ENCODE assay signal across 8 cellular contexts in the genomic region with DNA sequence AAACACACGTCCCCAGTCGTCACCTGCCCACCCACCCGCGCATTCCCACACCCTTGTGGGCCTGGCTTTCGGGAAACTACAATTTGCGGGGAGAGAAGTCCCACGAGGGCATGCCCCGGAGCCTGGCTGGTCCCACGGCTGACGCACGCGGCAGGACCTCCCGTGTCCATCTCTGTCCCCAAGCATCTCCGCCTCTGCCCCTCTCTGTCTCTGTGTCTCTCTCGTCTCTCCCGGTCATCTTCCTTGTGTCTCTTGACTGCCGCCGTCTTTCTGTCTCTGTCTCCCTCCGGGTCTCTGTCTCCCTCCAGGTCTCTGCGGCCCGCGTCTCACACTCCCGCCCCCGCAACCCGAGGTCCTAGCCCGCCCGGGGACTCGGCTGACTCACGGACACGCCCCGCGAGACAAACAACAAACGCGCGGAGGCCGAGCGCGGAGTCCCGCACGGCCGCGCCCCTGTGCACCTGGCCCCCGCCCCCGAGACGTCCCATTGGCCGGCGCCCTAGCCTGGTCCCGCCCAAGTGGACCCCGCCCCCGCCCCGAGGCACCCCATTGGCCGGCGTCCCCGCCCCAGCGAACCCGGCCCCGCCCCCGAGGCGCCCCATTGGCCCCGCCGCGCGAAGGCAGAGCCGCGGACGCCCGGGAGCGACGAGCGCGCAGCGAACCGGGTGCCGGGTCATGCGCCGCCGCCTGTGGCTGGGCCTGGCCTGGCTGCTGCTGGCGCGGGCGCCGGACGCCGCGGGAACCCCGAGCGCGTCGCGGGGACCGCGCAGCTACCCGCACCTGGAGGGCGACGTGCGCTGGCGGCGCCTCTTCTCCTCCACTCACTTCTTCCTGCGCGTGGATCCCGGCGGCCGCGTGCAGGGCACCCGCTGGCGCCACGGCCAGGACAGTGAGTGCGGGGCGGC.
A peak's percentile ranks its signal among the peaks of the same experiment; 100 is the strongest.
DNase-seq lines count a peak whose midpoint lies in the region; ATAC-seq and TF ChIP-seq lines count a peak whose summit lies in the region.

Gene FGF22, plus strand, starts transcription at position 629 of the 905 bp plus-strand sequence. Its CDS starts 47 bp downstream, at position 676.

- no peaks in the 10 kb centered on the region for H3K36me3 ChIP-seq in effector memory CD4-positive, alpha-beta T cell (ENCODE audit: control insufficient read depth, insufficient read depth, low read length)

- TF ChIP-seq CTCF in GM12865 (IDR thresholded peaks at IDR 0.05; ENCODE audit: insufficient read depth, low read depth, low read length, missing control alignments): no peak

- ATAC-seq in HG03159 (IDR thresholded peaks at IDR 0.05; ENCODE audit: unreplicated experiment) (peak; percentile 48), HG02938 (IDR thresholded peaks at IDR 0.05; ENCODE audit: unreplicated experiment) (no peak)

- H3K9me3 ChIP-seq in effector memory CD4-positive, alpha-beta T cell (ENCODE audit: control insufficient read depth, low read length): no peaks in the 10 kb centered on the region

- H3K27ac ChIP-seq in effector memory CD4-positive, alpha-beta T cell (ENCODE audit: insufficient read depth, low read length, poor library complexity, severe bottlenecking): peak within 1 kb of the TSS; percentile 46

- H3K4me3 ChIP-seq in GM12865 (ENCODE audit: low read depth, low read length): peak within 1 kb of the TSS; percentile 36
- H3K4me3 ChIP-seq in effector memory CD4-positive, alpha-beta T cell (ENCODE audit: insufficient read depth, low read depth, low read length, poor library complexity, severe bottlenecking): peak within 1 kb of the TSS; percentile 52

- DNase-seq in GM12865 (ENCODE audit: low read depth) (peak; percentile 91), NCI-H69 (lab: John Stamatoyannopoulos, UW) (peak; percentile 90), medulla oblongata (ENCODE audit: extremely low spot score) (peak; percentile 89)
- DNase-seq in activated CD8-positive, alpha-beta memory T cell treated with anti-CD3 and anti-CD28 coated beads for 24 hours: peak; percentile 97
- peak; percentile 95 to 97 (median 96) for DNase-seq in effector memory CD4-positive, alpha-beta T cell
- DNase-seq in stimulated activated CD4-positive, alpha-beta T cell treated with anti-CD3 and anti-CD28 coated beads, TNF-alpha, amount 100 ng/mL, for 1 hour (ENCODE audit: low read depth in 3 of 3, low spot score in 1 of 3): peak; percentile 93 to 96 (median 95)

- peaks cover 13% of the 10 kb centered on the region for H3K4me1 ChIP-seq in effector memory CD4-positive, alpha-beta T cell (ENCODE audit: control insufficient read depth, insufficient read depth, low read length, poor library complexity, severe bottlenecking)

- no peaks in the 10 kb centered on the region for H3K27me3 ChIP-seq in effector memory CD4-positive, alpha-beta T cell (replicated peaks; ENCODE audit: control insufficient read depth, insufficient read depth, low read length, poor library complexity, severe bottlenecking)
